Comparison of ENCODE assay signal across 27 cellular contexts in genomic region chr4:8919651-8920288, GRCh38. TPM values are rescaled to one million over a fixed set of nuclear protein-coding genes. Genes with fewer than 3 reads are reported as not detected.
DNase-seq lines count a peak whose midpoint lies in the region; ATAC-seq and TF ChIP-seq lines count a peak whose summit lies in the region.
"Had no signal": no experiment of that assay in that cellular context is flagged by ENCODE, and none has a peak within 500 bp of the region (broad histone marks: within the 10 kb centered on the region; RNA-seq: fewer than 3 reads in every experiment).

No MANE protein-coding gene starts in this region.

- H3K9me3 Mint-ChIP-seq in glutamatergic neuron (ENCODE audit: unreplicated experiment) (no peaks in the 10 kb centered on the region), osteocyte (ENCODE audit: unreplicated experiment) (peaks cover 7% of the 10 kb centered on the region)

- no peak for ATAC-seq in GM21447 (IDR thresholded peaks at IDR 0.05; ENCODE audit: unreplicated experiment)

- DNase-seq in AG08395 (ENCODE audit: low spot score) = peak; percentile 0
- peak; percentile 11 for DNase-seq in D341Med (ENCODE audit: low spot score)
- DNase-seq in glutamatergic neuron = peak; percentile 12
- DNase-seq in osteocyte (ENCODE audit: extremely low spot score, unreplicated experiment) = peak; percentile 78
- no peak for DNase-seq in NCI-H2029 (lab: John Stamatoyannopoulos, UW)
- no peak for DNase-seq in stimulated activated naive CD4-positive, alpha-beta T cell (lab: John Stamatoyannopoulos, UW)
- no peak for DNase-seq in C1 segment of cervical spinal cord (lab: John Stamatoyannopoulos, UW)
- DNase-seq: activated B cell treated with CpG ODN at 0.5 μM for 24 hours; activated CD4-positive, alpha-beta T cell treated with anti-CD3 and anti-CD28 coated beads, Interleukin-2, amount 50 U/mL, for 48 hours; activated naive CD8-positive, alpha-beta T cell treated with anti-CD3 and anti-CD28 coated beads for 36 hours; activated T-cell treated with anti-CD3 and anti-CD28 coated beads, Interleukin-2, amount 50 U/mL, for 1 hour; CD4-positive, CD25-positive, alpha-beta regulatory T cell; DMS 273 treated with DMSO at 0.1 percent for 48 hours; Karpas-422; MV-4-11; NCI-H524; occipital lobe; retina; stimulated activated CD4-positive, alpha-beta T cell treated with anti-CD3 and anti-CD28 coated beads, Interleukin-12 subunit alpha, Interleukin-12 subunit beta, amount 100 ng/mL, for 4 hours; transverse colon had no signal

- TF ChIP-seq CTCF in glutamatergic neuron (IDR thresholded peaks at IDR 0.05; ENCODE audit: partially characterized antibody, unreplicated experiment) (no peak), osteocyte (IDR thresholded peaks at IDR 0.05) (no peak)

- no peak overlapping the region for H3K4me3 Mint-ChIP-seq in glutamatergic neuron (ENCODE audit: unreplicated experiment)
- no peak overlapping the region for H3K4me3 Mint-ChIP-seq in osteocyte (ENCODE audit: unreplicated experiment)
- H3K4me3 Mint-ChIP-seq: activated B cell treated with CpG ODN at 0.5 μM for 24 hours; activated naive CD8-positive, alpha-beta T cell treated with anti-CD3 and anti-CD28 coated beads for 36 hours; CD4-positive, CD25-positive, alpha-beta regulatory T cell; dendritic cell treated with granulocyte-macrophage colony-stimulating factor and Interleukin-4, amounts not matched to agents 40 ng/mL and 50 ng/mL, for 4 days; memory B cell; stimulated activated naive CD8-positive, alpha-beta T cell treated with anti-CD3 and anti-CD28 coated beads, Interleukin-15, Interleukin-2, amounts not matched to agents 100 ng/mL and 50 ng/mL, for 24 hours had no signal

- peaks cover 10% of the 10 kb centered on the region for H3K27me3 Mint-ChIP-seq in glutamatergic neuron (ENCODE audit: unreplicated experiment)
- H3K27me3 Mint-ChIP-seq in osteocyte (ENCODE audit: unreplicated experiment) = peaks cover 8% of the 10 kb centered on the region

- no peak overlapping the region for H3K27ac Mint-ChIP-seq in glutamatergic neuron (ENCODE audit: unreplicated experiment)
- H3K27ac Mint-ChIP-seq in osteocyte (ENCODE audit: unreplicated experiment) = no peak overlapping the region
- H3K27ac Mint-ChIP-seq: activated B cell treated with CpG ODN at 0.5 μM for 24 hours; activated naive CD8-positive, alpha-beta T cell treated with anti-CD3 and anti-CD28 coated beads for 36 hours; CD4-positive, CD25-positive, alpha-beta regulatory T cell; dendritic cell treated with granulocyte-macrophage colony-stimulating factor and Interleukin-4, amounts not matched to agents 40 ng/mL and 50 ng/mL, for 4 days; memory B cell; stimulated activated naive CD8-positive, alpha-beta T cell treated with anti-CD3 and anti-CD28 coated beads, Interleukin-15, Interleukin-2, amounts not matched to agents 100 ng/mL and 50 ng/mL, for 24 hours had no signal

- H3K4me1 Mint-ChIP-seq in glutamatergic neuron (ENCODE audit: low read depth, unreplicated experiment) (no peaks in the 10 kb centered on the region), osteocyte (ENCODE audit: unreplicated experiment) (no peaks in the 10 kb centered on the region)
- H3K4me1 Mint-ChIP-seq: activated B cell treated with CpG ODN at 0.5 μM for 24 hours; activated naive CD8-positive, alpha-beta T cell treated with anti-CD3 and anti-CD28 coated beads for 36 hours; memory B cell had no signal

- peaks cover 8% of the 10 kb centered on the region for H3K36me3 Mint-ChIP-seq in glutamatergic neuron (ENCODE audit: unreplicated experiment)
- no peaks in the 10 kb centered on the region for H3K36me3 Mint-ChIP-seq in osteocyte (ENCODE audit: unreplicated experiment)
- H3K36me3 Mint-ChIP-seq: activated naive CD8-positive, alpha-beta T cell treated with anti-CD3 and anti-CD28 coated beads for 36 hours; CD4-positive, CD25-positive, alpha-beta regulatory T cell; memory B cell had no signal

RNA-seq across cellular contexts. Expression of gene HMX1, which starts 48.1 kb away (rescaled TPM):
- total RNA-seq in glutamatergic neuron (ENCODE audit: unreplicated experiment) = 1.7 TPM
- 3.2 and 3.5 TPM in 2 replicates for total RNA-seq in osteocyte
- total RNA-seq: activated B cell treated with CpG ODN at 0.5 μM for 24 hours; activated naive CD8-positive, alpha-beta T cell treated with anti-CD3 and anti-CD28 coated beads for 36 hours; ascending aorta; cardiac septum; CD4-positive, CD25-positive, alpha-beta regulatory T cell; Peyer's patch; transverse colon had no signal

Comparison
In these comparisons a context has a peak if more than half of its experiments do, and no peak if none do; other contexts are left out.
1. DNase-seq: peak in AG08395 (single experiment), D341Med (single experiment), glutamatergic neuron (single experiment) and osteocyte (single experiment); none in NCI-H2029 (single experiment), stimulated activated naive CD4-positive, alpha-beta T cell (0 of 6) and C1 segment of cervical spinal cord (0 of 14).